11 cellular contexts compared by ENCODE assay signal in genomic region chr7:23072043-23072442, GRCh38. TPM values are rescaled to one million over a fixed set of nuclear protein-coding genes. Genes with fewer than 3 reads are reported as not detected.
A peak's percentile ranks its signal among the peaks of the same experiment; 100 is the strongest.
DNase-seq lines count a peak whose midpoint lies in the region; TF ChIP-seq lines count a peak whose summit lies in the region.
"Had no signal": no experiment of that assay in that cellular context is flagged by ENCODE, and none has a peak within 500 bp of the region (broad histone marks: within the 10 kb centered on the region; RNA-seq: fewer than 3 reads in every experiment).

No MANE protein-coding gene starts in this region.

- H2AFZ ChIP-seq in mammary epithelial cell (ENCODE audit: low read depth, low read length) = no peak overlapping the region

- in situ Hi-C loops in mammary epithelial cell (cut with MboI; ENCODE audit: low sequenced_read_pairs in 2 of 2) = no loop called here

- no peaks in the 10 kb centered on the region for H3K79me2 ChIP-seq in mammary epithelial cell (ENCODE audit: insufficient read depth, low read length)

- H3K4me1 ChIP-seq in mammary epithelial cell (ENCODE audit: insufficient read depth, low read length) (peaks cover 4% of the 10 kb centered on the region), mesodermal cell (ENCODE audit: control insufficient read depth, insufficient read depth, low read length, poor library complexity, severe bottlenecking) (peaks cover 39% of the 10 kb centered on the region), BE2C (no peaks in the 10 kb centered on the region), spleen (no peaks in the 10 kb centered on the region)

- no peak for TF ChIP-seq POLR2A in spleen (IDR thresholded peaks at IDR 0.05)

- intact Hi-C loops in mammary epithelial cell (cut with micrococcal nuclease) (no loop called here), spleen (cut with DNase I; ENCODE audit: low total_unique reads) (no loop called here)

- DNase-seq in LNCaP clone FGC (ENCODE audit: low read depth) (no peak), mammary epithelial cell (no peak), BE2C (no peak), germinal center (ENCODE audit: low spot score) (no peak), spleen (no peak)
- no peak for DNase-seq in activated CD4-positive, CD25-positive, alpha-beta regulatory T cell (lab: John Stamatoyannopoulos, UW)
- DNase-seq: mucosa of descending colon, NCI-H774, T-helper 2 cell had no signal

- no peak overlapping the region for H3K4me2 ChIP-seq in mammary epithelial cell (ENCODE audit: insufficient read depth, low read depth, low read length)

- no peak overlapping the region for H3K9ac ChIP-seq in mammary epithelial cell (ENCODE audit: insufficient read depth, low read length)

- dilution Hi-C loops in mammary epithelial cell (cut with HindIII; ENCODE audit: low sequenced_read_pairs) = no loop called here

- H3K4me3 ChIP-seq in LNCaP clone FGC (ENCODE audit: low read depth, low read length) (no peak overlapping the region), mammary epithelial cell (replicated peaks in 1 of 3; ENCODE audit: insufficient read depth in 1 of 3, low read depth in 2 of 3, low read length in 3 of 3) (no peak overlapping the region), mesodermal cell (ENCODE audit: extremely low read depth, insufficient read depth, low read length, poor library complexity, severe bottlenecking) (no peak overlapping the region), BE2C (ENCODE audit: low read depth, low read length) (no peak overlapping the region), spleen (no peak overlapping the region)
- H3K4me3 ChIP-seq: mucosa of descending colon had no signal

- H3K36me3 ChIP-seq in mammary epithelial cell (ENCODE audit: insufficient read depth, low read length) (no peaks in the 10 kb centered on the region), mesodermal cell (ENCODE audit: control insufficient read depth, insufficient read depth, low read length) (no peaks in the 10 kb centered on the region), BE2C (no peaks in the 10 kb centered on the region), spleen (no peaks in the 10 kb centered on the region)

- H3K27ac ChIP-seq in C4-2B (no peak overlapping the region), mammary epithelial cell (ENCODE audit: insufficient read depth, low read depth, low read length) (no peak overlapping the region), mesodermal cell (ENCODE audit: low read depth, low read length, severe bottlenecking) (peak overlapping the region; percentile 29), spleen (no peak overlapping the region)

- no TSS peak for BruUV-seq in mammary epithelial cell (replicated peaks; lab: Mats Ljungman, UMichigan)

- H3K27me3 ChIP-seq in mammary epithelial cell (ENCODE audit: insufficient read depth, low read length) = no peaks in the 10 kb centered on the region
- peaks cover 10% of the 10 kb centered on the region for H3K27me3 ChIP-seq in BE2C
- no peaks in the 10 kb centered on the region for H3K27me3 ChIP-seq in spleen (replicated peaks in 1 of 7)

- H3K9me3 ChIP-seq in mammary epithelial cell (replicated peaks; ENCODE audit: insufficient read depth, low read length) (no peaks in the 10 kb centered on the region), mesodermal cell (ENCODE audit: control insufficient read depth, low read length) (no peaks in the 10 kb centered on the region), BE2C (no peaks in the 10 kb centered on the region), spleen (no peaks in the 10 kb centered on the region)
- H3K9me3 ChIP-seq: mucosa of descending colon had no signal

- CTCF ChIA-PET in mammary epithelial cell (lab: Charles Lee; ENCODE audit: low non-redundant PET) = no interaction called here

- WGBS in mammary epithelial cell (ENCODE audit: low coverage, missing lambda C conversion rate) = 100% methylated on average over 1 of the region's 1 CpG
- no CpG with 5 or more reads among the region's 1 CpG for WGBS in mesodermal cell (ENCODE audit: insufficient coverage in 2 of 2), 2 experiments
- 80 to 92% (median 88%) methylated on average over 1 of the region's 1 CpG for WGBS in spleen, 5 donors

- H4K20me1 ChIP-seq in mammary epithelial cell (ENCODE audit: insufficient read depth, low read length) = no peaks in the 10 kb centered on the region

- TF ChIP-seq CTCF in C4-2B (conservative IDR thresholded peaks at IDR 0.05) = peak; percentile 16
- TF ChIP-seq CTCF in LNCaP clone FGC (IDR thresholded peaks at IDR 0.05; ENCODE audit: control insufficient read depth, extremely low read depth, insufficient read depth) = 0 out of 2 replicates have a peak, but pooled peaks have one; percentile 9
- TF ChIP-seq CTCF in mammary epithelial cell (conservative IDR thresholded peaks at IDR 0.05 in 1 of 2, IDR thresholded peaks at IDR 0.05 in 1 of 2; ENCODE audit: extremely low read depth in 1 of 2, insufficient read depth in 1 of 2, low read depth in 1 of 2, low read length in 2 of 2) = peak; percentile 13 to 17
- no peak for TF ChIP-seq CTCF in BE2C (IDR thresholded peaks at IDR 0.05; ENCODE audit: low read depth, low read length)
- peak in 2 of 11 experiments; percentile 7 to 16 for TF ChIP-seq CTCF in spleen (IDR thresholded peaks at IDR 0.05 in 8 of 11, conservative IDR thresholded peaks at IDR 0.05 in 3 of 11)

RNA-seq across cellular contexts. Expression of gene KLHL7, which starts 33.5 kb away (rescaled TPM):
- total RNA-seq in mammary epithelial cell (10 to 100 TPM; 33.3 to 39.2 TPM), spleen (10 to 100 TPM; 17.5 to 31.6 (median 23.5) TPM)
- polyA plus RNA-seq in mammary epithelial cell (24.9 TPM), spleen (10 to 100 TPM in 2 of 3 donors, 1 to 10 TPM in 1; 8.8 to 12.3 (median 11.8) TPM)
- polyA minus RNA-seq in mammary epithelial cell = 5.9 TPM
- 85.0 TPM for polyA plus RNA-seq in mesodermal cell (2013, experiment 1 of 2)
- polyA plus RNA-seq in mesodermal cell (2013, experiment 2 of 2) = 79.4 TPM
- 9.6 TPM for polyA plus RNA-seq in BE2C (2012; ENCODE audit: insufficient read depth, insufficient read length, low read depth)

RNA-seq across cellular contexts. Expression of gene HYCC1, which starts 58.1 kb away (rescaled TPM):
- total RNA-seq in mammary epithelial cell = 10 to 100 TPM; 40.5 to 72.5 TPM
- 40.1 TPM for polyA plus RNA-seq in mammary epithelial cell
- 56.3 TPM for polyA minus RNA-seq in mammary epithelial cell
- 53.6 TPM for polyA plus RNA-seq in mesodermal cell (2013, experiment 1 of 2)
- 58.1 TPM for polyA plus RNA-seq in mesodermal cell (2013, experiment 2 of 2)
- 1.2 TPM for polyA plus RNA-seq in BE2C (2012; ENCODE audit: insufficient read depth, insufficient read length, low read depth)
- 10 to 100 TPM; 40.4 to 59.0 (median 45.1) TPM for total RNA-seq in spleen
- 1 to 10 TPM; 4.0 to 7.5 (median 5.6) TPM for polyA plus RNA-seq in spleen
